ENCODE assay signal across 27 cellular contexts in genomic region chr5:150186796-150187356, GRCh38. TPM values are rescaled to one million over a fixed set of nuclear protein-coding genes. Genes with fewer than 3 reads are reported as not detected.
A peak's percentile ranks its signal among the peaks of the same experiment; 100 is the strongest.
DNase-seq lines count a peak whose midpoint lies in the region; FAIRE-seq and TF ChIP-seq lines count a peak whose summit lies in the region.
"Had no signal": no experiment of that assay in that cellular context is flagged by ENCODE, and none has a peak within 500 bp of the region (broad histone marks: within the 10 kb centered on the region; RNA-seq: fewer than 3 reads in every experiment).

No MANE protein-coding gene starts in this region.

- H2BK12ac ChIP-seq in H1 (ENCODE audit: low read depth, low read length) = 0 out of 2 replicates have a peak overlapping the region, but pooled peaks have one; percentile 11

- TF ChIP-seq POLR2A in H1 (IDR thresholded peaks at IDR 0.05; ENCODE audit: control extremely low read depth in 1 of 2, low read depth in 2 of 2, low read length in 2 of 2) (no peak), H54 (IDR thresholded peaks at IDR 0.05; ENCODE audit: low read depth, low read length) (no peak)

- H3K36me3 Mint-ChIP-seq in neural progenitor cell = no peaks in the 10 kb centered on the region

- CTCF ChIA-PET in H1 (lab: Charles Lee; ENCODE audit: partially characterized antibody) = interaction anchor here (0.9 to 23.7 kb wide), 5 partner anchors 12 to 51 kb away, joined by 3 to 302 read pairs (median 5); no protein-coding TSS in a partner anchor

- DNase-seq in DMS 273 (lab: John Stamatoyannopoulos, UW; ENCODE audit: unreplicated experiment) = peak; percentile 33
- DNase-seq in DMS 273 treated with DMSO at 0.1 percent for 48 hours (lab: John Stamatoyannopoulos, UW) = no peak
- peak; percentile 16 for DNase-seq in NCI-H1694 treated with DMSO at 0.1 percent for 48 hours (lab: John Stamatoyannopoulos, UW)
- no peak for DNase-seq in H1 (ENCODE audit: low read depth in 1 of 2, low spot score in 2 of 2)
- no peak for DNase-seq in neural progenitor cell (ENCODE audit: low spot score)
- no peak for DNase-seq in NCI-H226
- DNase-seq in amniotic stem cell (lab: John Stamatoyannopoulos, UW) = no peak
- DNase-seq in H54 (ENCODE audit: insufficient read length, low spot score) = no peak
- DNase-seq: ACHN, DMS53, GDM1, Kasumi-1, NCI-H1092 treated with DMSO at 0.1 percent for 48 hours, NCI-H1436 treated with DMSO at 0.1 percent for 48 hours, NCI-H2029, NCI-H526 treated with DMSO at 0.1 percent for 48 hours, SHP77 treated with DMSO at 0.1 percent for 48 hours, SW 1271 had no signal

- H3F3A ChIP-seq in neural progenitor cell (ENCODE audit: low read depth) = no peaks in the 10 kb centered on the region

- H3K4ac ChIP-seq in H1 (replicated peaks; ENCODE audit: insufficient read length, low read depth, low read length) = no peak overlapping the region

- peak overlapping the region; percentile 44 for H3K27ac Mint-ChIP-seq in neural progenitor cell
- H3K27ac Mint-ChIP-seq: GM23338 had no signal

- H4K8ac ChIP-seq in H1 (ENCODE audit: extremely low read depth, insufficient read depth, low read length) = no peak overlapping the region

- no peak for FAIRE-seq in H1 (lab: Jason Lieb, UNC)
- FAIRE-seq in H54 (lab: Jason Lieb, UNC) = no peak
- FAIRE-seq: GM12878, K562 had no signal

- TF ChIP-seq RAD21 in H1 (IDR thresholded peaks at IDR 0.05 in 1 of 2, conservative IDR thresholded peaks at IDR 0.05 in 1 of 2; ENCODE audit: low read depth in 2 of 2, low read length in 2 of 2) = no peak

- H2AK5ac ChIP-seq in H1 (ENCODE audit: low read depth, low read length) = no peak overlapping the region

- no peaks in the 10 kb centered on the region for H3K79me2 ChIP-seq in H1 (ENCODE audit: control insufficient read depth in 1 of 2, insufficient read depth in 2 of 2, low read length in 2 of 2)
- H3K79me2 ChIP-seq in neural progenitor cell (ENCODE audit: low read depth) = no peaks in the 10 kb centered on the region

- POLR2A ChIA-PET in H1 (lab: Charles Lee; ENCODE audit: partially characterized antibody) = interaction anchor here (0.7 kb wide), 1 partner anchor 28 kb away, joined by 3 read pairs; no protein-coding TSS in a partner anchor

- no peak overlapping the region for H2AFZ ChIP-seq in H1 (ENCODE audit: low read length)
- H2AFZ ChIP-seq in neural progenitor cell (replicated peaks) = no peak overlapping the region
- H2AFZ ChIP-seq: GM23338 had no signal

- H3K56ac ChIP-seq in H1 (replicated peaks; ENCODE audit: insufficient read length, low read depth, low read length) = no peak overlapping the region

- H3K27me3 ChIP-seq in H1 (replicated peaks in 1 of 4; ENCODE audit: control insufficient read depth in 3 of 4, extremely low read depth in 1 of 4, insufficient read depth in 3 of 4, low read length in 3 of 4) (peaks cover 29 to 59% (median 52%) of the 10 kb centered on the region in 4 experiments), neural progenitor cell (peaks cover 66% of the 10 kb centered on the region)

- H3K9ac ChIP-seq in H1 (replicated peaks in 1 of 4; ENCODE audit: extremely low read depth in 1 of 4, low read depth in 3 of 4, low read length in 3 of 4) = no peak overlapping the region
- H3K9ac ChIP-seq in neural progenitor cell = no peak overlapping the region

- no peak overlapping the region for H3K4me3 ChIP-seq in H1 (ENCODE audit: extremely low read depth in 1 of 4, insufficient read depth in 2 of 4, low read depth in 3 of 4, low read length in 4 of 4)
- no peak overlapping the region for H3K4me3 ChIP-seq in neural progenitor cell
- H3K4me3 ChIP-seq: GM12878, GM23338, K562 had no signal

- peaks cover 6% of the 10 kb centered on the region; the same call in 1 of the 2 replicates for H3K23me2 ChIP-seq in H1 (ENCODE audit: low read depth, low read length)

- no peak overlapping the region for H3K23ac ChIP-seq in H1 (ENCODE audit: insufficient read length)

- H3K4me1 ChIP-seq in H1 (replicated peaks in 1 of 4; ENCODE audit: control insufficient read depth in 3 of 4, insufficient read depth in 4 of 4, low read length in 3 of 4) (peaks cover 4 to 26% (median 8%) of the 10 kb centered on the region in 4 experiments), neural progenitor cell (peaks cover 21% of the 10 kb centered on the region)

- TF ChIP-seq EP300 in H1 (IDR thresholded peaks at IDR 0.05; ENCODE audit: borderline replicate concordance in 1 of 2, low read depth in 2 of 2, low read length in 2 of 2) = no peak

- H3K4me3 Mint-ChIP-seq in neural progenitor cell = no peak overlapping the region
- H3K4me3 Mint-ChIP-seq: GM23338 had no signal

- H2BK120ac ChIP-seq in H1 (replicated peaks; ENCODE audit: low read depth, low read length) = no peak overlapping the region

- no peak overlapping the region; the same call in 1 of the 2 replicates for H2BK15ac ChIP-seq in H1 (ENCODE audit: low read length)

- H3K36me3 ChIP-seq in H1 (ENCODE audit: control insufficient read depth in 2 of 4, insufficient read depth in 4 of 4, low read length in 3 of 4) (no peaks in the 10 kb centered on the region), neural progenitor cell (no peaks in the 10 kb centered on the region)

- no peak overlapping the region for H2BK5ac ChIP-seq in H1 (ENCODE audit: low read depth, low read length)

- H3K4me2 ChIP-seq in H1 (ENCODE audit: insufficient read depth in 1 of 2, low read depth in 2 of 2, low read length in 2 of 2) = no peak overlapping the region
- H3K4me2 ChIP-seq in neural progenitor cell = no peak overlapping the region

- H3K18ac ChIP-seq in H1 (ENCODE audit: extremely low read depth, low read length) = no peak overlapping the region

- TF ChIP-seq CTCF in H1 (IDR thresholded peaks at IDR 0.05; ENCODE audit: control extremely low read depth in 1 of 3, insufficient read depth in 1 of 3, low read depth in 1 of 3, low read length in 3 of 3) (no peak), neural progenitor cell (IDR thresholded peaks at IDR 0.05) (no peak)

- H3K9me3 Mint-ChIP-seq in neural progenitor cell = no peaks in the 10 kb centered on the region
- H3K9me3 Mint-ChIP-seq: GM23338 had no signal

- peaks cover 1 to 3% of the 10 kb centered on the region in 2 experiments for H4K20me1 ChIP-seq in H1 (replicated peaks in 1 of 2; ENCODE audit: control insufficient read depth in 1 of 2, insufficient read depth in 2 of 2, low read length in 2 of 2)
- H4K20me1 ChIP-seq in neural progenitor cell (ENCODE audit: low read depth) = peaks cover 5% of the 10 kb centered on the region

- no peak overlapping the region for H4K5ac ChIP-seq in H1 (ENCODE audit: insufficient read length, low read depth, low read length)

- H3K14ac ChIP-seq in H1 (ENCODE audit: insufficient read length) = no peak overlapping the region

- H4K91ac ChIP-seq in H1 (replicated peaks; ENCODE audit: insufficient read length, low read length) = no peak overlapping the region

- peaks cover 21% of the 10 kb centered on the region for H3K4me1 Mint-ChIP-seq in neural progenitor cell

- H3K9me3 ChIP-seq in H1 (ENCODE audit: insufficient read depth in 2 of 2, low read depth in 1 of 2, low read length in 1 of 2) = no peaks in the 10 kb centered on the region
- no peaks in the 10 kb centered on the region for H3K9me3 ChIP-seq in neural progenitor cell (ENCODE audit: low read depth)

- H3K27ac ChIP-seq in H1 (ENCODE audit: low read depth, low read length) = no peak overlapping the region
- no peak overlapping the region for H3K27ac ChIP-seq in neural progenitor cell
- H3K27ac ChIP-seq: 22Rv1, RWPE1 had no signal

- H3K79me1 ChIP-seq in H1 (ENCODE audit: low read depth, low read length) = no peaks in the 10 kb centered on the region

- WGBS in H1 (ENCODE audit: extremely low coverage in 1 of 2, insufficient coverage in 1 of 2, insufficient read length in 1 of 2, insufficient replicate concordance in 2 of 2, low coverage in 1 of 2, low lambda C conversion rate in 2 of 2, missing lambda C conversion rate in 1 of 2), 2 experiments = 88% methylated on average over 6 of the region's 6 CpGs; no CpG with 5 or more reads in 1 of the 2 experiments

- no peak overlapping the region for H2BK20ac ChIP-seq in H1 (ENCODE audit: low read length)

- H3K27me3 Mint-ChIP-seq in neural progenitor cell (ENCODE audit: insufficient read depth, low read depth) = peaks cover 34% of the 10 kb centered on the region

RNA-seq across cellular contexts. Expression of gene SLC6A7, which starts 3.0 kb away (rescaled TPM):
- total RNA-seq in H1 (2021; fragmentation: NEBNext Ultra II Directional; extraction: Animal tissue kit (Norgen Biotek cat#: 25700)) = 0.07 TPM in 1 of 2 replicates, not detected in the other
- polyA plus RNA-seq in H1 (2011; rRNA removed) = 0.02 and 0.12 TPM in 2 replicates
- polyA plus RNA-seq in H1 (2011; cell fraction: cytosol; rRNA removed) = 0.04 TPM
- 0.58 TPM for polyA plus RNA-seq in H1 (2011; cell fraction: nucleus; rRNA removed)
- 0.09 to 0.13 TPM (median 0.11 TPM) in 3 of 4 replicates, not detected in the other for polyA plus RNA-seq in H1 (2012, experiment 1 of 2)
- not detected for polyA plus RNA-seq in H1 (2012, experiment 2 of 2)
- 0.06 TPM for polyA plus RNA-seq in H1 (2013, experiment 1 of 2)
- polyA plus RNA-seq in H1 (2013, experiment 2 of 2) = 0.06 TPM
- polyA minus RNA-seq in H1 (2011; rRNA and poly(A)+ RNA removed) = 0.41 TPM in 1 of 2 replicates, not detected in the other
- not detected for polyA minus RNA-seq in H1 (2011; cell fraction: cytosol; rRNA and poly(A)+ RNA removed)
- polyA minus RNA-seq in H1 (2011; cell fraction: nucleus; rRNA and poly(A)+ RNA removed) = not detected
- total RNA-seq in neural progenitor cell (ENCODE audit: low replicate concordance) = not detected in 2 replicates
- total RNA-seq: GM23338, HT1080, K562, M059J had no signal
- polyA plus RNA-seq: BJ, GM23338, K562 had no signal

RNA-seq across cellular contexts. Expression of gene CDX1, which starts 20.3 kb away (rescaled TPM):
- not detected in 2 replicates for total RNA-seq in H1 (2021; fragmentation: NEBNext Ultra II Directional; extraction: Animal tissue kit (Norgen Biotek cat#: 25700))
- polyA plus RNA-seq in H1 (2011; rRNA removed) = 0.06 TPM in 1 of 2 replicates, not detected in the other
- polyA plus RNA-seq in H1 (2011; cell fraction: cytosol; rRNA removed) = not detected
- polyA plus RNA-seq in H1 (2011; cell fraction: nucleus; rRNA removed) = not detected
- polyA plus RNA-seq in H1 (2012, experiment 1 of 2) = not detected in 4 replicates
- 0.13 TPM for polyA plus RNA-seq in H1 (2012, experiment 2 of 2)
- polyA plus RNA-seq in H1 (2013, experiment 1 of 2) = 0.06 TPM
- polyA plus RNA-seq in H1 (2013, experiment 2 of 2) = 0.04 TPM
- not detected in 2 replicates for polyA minus RNA-seq in H1 (2011; rRNA and poly(A)+ RNA removed)
- not detected for polyA minus RNA-seq in H1 (2011; cell fraction: cytosol; rRNA and poly(A)+ RNA removed)
- polyA minus RNA-seq in H1 (2011; cell fraction: nucleus; rRNA and poly(A)+ RNA removed) = not detected
- total RNA-seq in neural progenitor cell (ENCODE audit: low replicate concordance) = not detected in 2 replicates
- total RNA-seq: GM12878, GM23338, HT1080, M059J, NCI-H460 had no signal
- polyA plus RNA-seq: GM12878, GM23338 had no signal

RNA-seq across cellular contexts. Expression of gene PDGFRB, which starts 31.2 kb away (rescaled TPM):
- total RNA-seq in H1 (2021; fragmentation: NEBNext Ultra II Directional; extraction: Animal tissue kit (Norgen Biotek cat#: 25700)) = 13.7 and 15.9 TPM in 2 replicates
- 4.2 and 5.9 TPM in 2 replicates for polyA plus RNA-seq in H1 (2011; rRNA removed)
- 3.6 TPM for polyA plus RNA-seq in H1 (2011; cell fraction: cytosol; rRNA removed)
- 12.1 TPM for polyA plus RNA-seq in H1 (2011; cell fraction: nucleus; rRNA removed)
- 4.0 to 5.6 TPM (median 5.0 TPM) in 4 replicates for polyA plus RNA-seq in H1 (2012, experiment 1 of 2)
- polyA plus RNA-seq in H1 (2012, experiment 2 of 2) = 3.9 TPM
- 14.2 TPM for polyA plus RNA-seq in H1 (2013, experiment 1 of 2)
- polyA plus RNA-seq in H1 (2013, experiment 2 of 2) = 15.0 TPM
- 15.1 and 15.7 TPM in 2 replicates for polyA minus RNA-seq in H1 (2011; rRNA and poly(A)+ RNA removed)
- 6.9 TPM for polyA minus RNA-seq in H1 (2011; cell fraction: cytosol; rRNA and poly(A)+ RNA removed)
- 21.7 TPM for polyA minus RNA-seq in H1 (2011; cell fraction: nucleus; rRNA and poly(A)+ RNA removed)
- total RNA-seq in neural progenitor cell (ENCODE audit: low replicate concordance) = 8.9 and 16.6 TPM in 2 replicates

Comparison
In these comparisons a context has a peak if more than half of its experiments do, and no peak if none do; other contexts are left out.
1. DNase-seq: peak in DMS 273 (single experiment) and NCI-H1694 treated with DMSO at 0.1 percent for 48 hours (single experiment); none in DMS 273 treated with DMSO at 0.1 percent for 48 hours (single experiment), H1 (0 of 2), neural progenitor cell (single experiment), NCI-H226 (single experiment), amniotic stem cell (single experiment) and H54 (single experiment).